Comparison of ENCODE assay signal across 7 cellular contexts in genomic region chr20:44967207-44967807, GRCh38. TPM values are rescaled to one million over a fixed set of nuclear protein-coding genes. Genes with fewer than 3 reads are reported as not detected.
A peak's percentile ranks its signal among the peaks of the same experiment; 100 is the strongest.
DNase-seq lines count a peak whose midpoint lies in the region; ATAC-seq and TF ChIP-seq lines count a peak whose summit lies in the region.

No MANE protein-coding gene starts in this region.

- peak; percentile 25 for ATAC-seq in RWPE2 (ENCODE audit: low read depth)
- ATAC-seq in HG02759 (IDR thresholded peaks at IDR 0.05; ENCODE audit: unreplicated experiment): no peak

- peak overlapping the region; percentile 92 for H3K4me3 ChIP-seq in H7 (ENCODE audit: insufficient read depth, low read depth, low read length)
- H3K4me3 ChIP-seq in RWPE2 (ENCODE audit: severe bottlenecking): peak overlapping the region; percentile 79
- peak overlapping the region; percentile 83 to 93 (median 86) for H3K4me3 ChIP-seq in breast epithelium
- H3K4me3 ChIP-seq in lower leg skin (ENCODE audit: low read depth, poor library complexity, severe bottlenecking): peak overlapping the region; percentile 77
- H3K4me3 ChIP-seq in tibial artery: peak overlapping the region; percentile 71 to 92

- TF ChIP-seq POLR2A in breast epithelium (IDR thresholded peaks at IDR 0.05): no peak
- TF ChIP-seq POLR2A in lower leg skin (IDR thresholded peaks at IDR 0.05): no peak

- H3K36me3 ChIP-seq in H7 (replicated peaks; ENCODE audit: control insufficient read depth, insufficient read depth, low read length) (no peaks in the 10 kb centered on the region), RWPE2 (ENCODE audit: low read depth) (peaks cover 16% of the 10 kb centered on the region), breast epithelium (no peaks in the 10 kb centered on the region), tibial artery (peaks cover 0 to 3% (median 1%) of the 10 kb centered on the region in 3 donors)

- TF ChIP-seq CTCF in RWPE2 (IDR thresholded peaks at IDR 0.05; ENCODE audit: poor library complexity, severe bottlenecking) (no peak), breast epithelium (IDR thresholded peaks at IDR 0.05) (no peak), lower leg skin (IDR thresholded peaks at IDR 0.05) (no peak), tibial artery (IDR thresholded peaks at IDR 0.05) (no peak)

- 34 to 42% methylated on average over 5 of the region's 5 CpGs for WGBS in lower leg skin, 2 donors

- H3K9me3 ChIP-seq in RWPE2 (ENCODE audit: severe bottlenecking): no peaks in the 10 kb centered on the region
- no peaks in the 10 kb centered on the region for H3K9me3 ChIP-seq in breast epithelium
- no peaks in the 10 kb centered on the region for H3K9me3 ChIP-seq in tibial artery

- peaks cover 37% of the 10 kb centered on the region for H3K4me1 ChIP-seq in RWPE2 (ENCODE audit: insufficient read depth, poor library complexity, severe bottlenecking)
- peaks cover 0 to 18% of the 10 kb centered on the region in 2 donors for H3K4me1 ChIP-seq in breast epithelium
- peaks cover 0 to 24% (median 10%) of the 10 kb centered on the region in 4 donors for H3K4me1 ChIP-seq in tibial artery

- H3K27ac ChIP-seq in RWPE2 (ENCODE audit: poor library complexity, severe bottlenecking) (peak overlapping the region; percentile 36), breast epithelium (peak overlapping the region; percentile 89 to 90), tibial artery (peak overlapping the region; percentile 85 to 88)

- H3K27me3 ChIP-seq in H7 (ENCODE audit: control insufficient read depth, insufficient read depth, low read length) (peaks cover 4% of the 10 kb centered on the region), RWPE2 (ENCODE audit: insufficient read depth, poor library complexity, severe bottlenecking) (no peaks in the 10 kb centered on the region), breast epithelium (no peaks in the 10 kb centered on the region), tibial artery (no peaks in the 10 kb centered on the region)

- intact Hi-C loops in breast epithelium (cut with DNase I; ENCODE audit: low total_unique reads) (no loop called here), lower leg skin (cut with DNase I; ENCODE audit: low total_unique reads) (no loop called here), tibial artery (cut with DNase I; ENCODE audit: low total_unique reads) (no loop called here)

- no peak for DNase-seq in H7
- no peak for DNase-seq in RWPE2 (ENCODE audit: low spot score)
- no peak for DNase-seq in breast epithelium (ENCODE audit: low spot score in 2 of 2)
- no peak for DNase-seq in lower leg skin (ENCODE audit: low spot score in 2 of 2)
- no peak for DNase-seq in tibial artery
- DNase-seq in AG08396 (ENCODE audit: low spot score): no peak

RNA-seq across cellular contexts. Expression of gene STK4, which starts 1.0 kb away (rescaled TPM):
- 15.6 and 23.2 TPM in 2 replicates for total RNA-seq in H7 (2014; rRNA removed; shearing (Covaris generic))
- total RNA-seq in breast epithelium (10 to 100 TPM; 33.1 to 35.3 (median 34.7) TPM), lower leg skin (10 to 100 TPM; 27.0 to 37.4 (median 28.2) TPM)

RNA-seq across cellular contexts. Expression of gene TOMM34, which starts 7.1 kb away (rescaled TPM):
- 45.3 and 49.4 TPM in 2 replicates for total RNA-seq in H7 (2014; rRNA removed; shearing (Covaris generic))
- 10 to 100 TPM; 14.6 to 21.0 (median 20.3) TPM for total RNA-seq in breast epithelium
- 10 to 100 TPM in 3 of 4 donors, 1 to 10 TPM in 1; 9.8 to 19.5 (median 12.4) TPM for total RNA-seq in lower leg skin

RNA-seq across cellular contexts. Expression of gene PABPC1L, which starts 57.4 kb away (rescaled TPM):
- total RNA-seq in H7 (2014; rRNA removed; shearing (Covaris generic)): 17.8 and 23.8 TPM in 2 replicates
- total RNA-seq in breast epithelium: 10 to 100 TPM in 2 of 3 donors, 1 to 10 TPM in 1; 6.9 to 55.3 (median 28.8) TPM
- 10 to 100 TPM in 2 of 4 donors, 1 to 10 TPM in 2; 7.0 to 30.2 (median 9.6) TPM for total RNA-seq in lower leg skin

Comparison
In these comparisons a context has a peak if more than half of its experiments do, and no peak if none do; other contexts are left out.
1. H3K27ac ChIP-seq: peak in every context shown above with its lines; median percentile 90 in breast epithelium; 86 in tibial artery; 36 in RWPE2.